Comparison of ENCODE assay signal across 8 cellular contexts in genomic region chr4:142397364-142397991, GRCh38.
A peak's percentile ranks its signal among the peaks of the same experiment; 100 is the strongest.
DNase-seq lines count a peak whose midpoint lies in the region; ATAC-seq, FAIRE-seq and TF ChIP-seq lines count a peak whose summit lies in the region.
"Not testable (repeated sequence)": the region's sequence is repeated elsewhere in the genome, so short reads cannot be mapped to it uniquely, and the experiment has no call there.

No MANE protein-coding gene starts in this region.

- not testable (repeated sequence) for H3K27me3 ChIP-seq in CD4-positive, CD25-positive, alpha-beta regulatory T cell (ENCODE audit: control insufficient read depth, insufficient read depth, low read length); HCT116 (ENCODE audit: insufficient read depth, low read length); mammary epithelial cell (ENCODE audit: insufficient read depth, low read length); keratinocyte (ENCODE audit: control insufficient read depth, extremely low read depth, insufficient read depth, low read length)

- peaks cover 48% of the 10 kb centered on the region for H3K36me3 Mint-ChIP-seq in CD4-positive, CD25-positive, alpha-beta regulatory T cell
- peaks cover 81% of the 10 kb centered on the region for H3K36me3 Mint-ChIP-seq in T-helper 2 cell treated with Interferon-gamma antibody and Interleukin-4, amounts not matched to agents 5 μg/mL and 100 μg/mL, for 36 hours (ENCODE audit: low read depth)
- peaks cover 73% of the 10 kb centered on the region for H3K36me3 Mint-ChIP-seq in activated CD4-positive, alpha-beta memory T cell treated with anti-CD3 and anti-CD28 coated beads, Interleukin-2, amount 10 ng/mL, durations not matched to agents 7 days and 5 days (ENCODE audit: low read depth)
- H3K36me3 Mint-ChIP-seq in activated T-helper 1 cell treated with anti-CD3 and anti-CD28 coated beads, Interleukin-12 subunit alpha, Interleukin-12 subunit beta, Interleukin-2, Interleukin-4 antibody, amounts not matched to agents 30 ng/mL and 10 ng/mL and 1 ng/mL, durations not matched to agents 14 hours and 24 hours and 36 hours (ENCODE audit: low read depth) = peaks cover 23% of the 10 kb centered on the region
- peaks cover 45% of the 10 kb centered on the region for H3K36me3 Mint-ChIP-seq in activated naive CD8-positive, alpha-beta T cell

- H4K20me1 ChIP-seq in HCT116 (ENCODE audit: insufficient read depth); mammary epithelial cell (ENCODE audit: insufficient read depth, low read length); keratinocyte (ENCODE audit: control insufficient read depth, extremely low read depth, insufficient read depth, low read length): not testable (repeated sequence)

- H3K9me3 ChIP-seq in CD4-positive, CD25-positive, alpha-beta regulatory T cell (ENCODE audit: control insufficient read depth in 2 of 2, low read length in 2 of 2); HCT116 (ENCODE audit: control insufficient read depth in 1 of 2, insufficient read depth in 1 of 2, low read depth in 1 of 2, low read length in 2 of 2); mammary epithelial cell (replicated peaks; ENCODE audit: insufficient read depth, low read length); keratinocyte (ENCODE audit: control insufficient read depth, low read depth, low read length): not testable (repeated sequence)

- not testable (repeated sequence) for BruUV-seq in HCT116 (replicated peaks; lab: Mats Ljungman, UMichigan); mammary epithelial cell (replicated peaks; lab: Mats Ljungman, UMichigan)

- not testable (repeated sequence) for TF ChIP-seq POLR2A in HCT116 (IDR thresholded peaks at IDR 0.05; ENCODE audit: borderline replicate concordance, extremely low read depth, insufficient read depth, insufficient read length)

- in situ Hi-C loops in mammary epithelial cell (cut with MboI; ENCODE audit: low sequenced_read_pairs in 2 of 2) = not testable (repeated sequence)

- H3K9me1 ChIP-seq in keratinocyte (ENCODE audit: control insufficient read depth, extremely low read depth, insufficient read depth, low read length) = not testable (repeated sequence)

- not testable (repeated sequence) for H3K9me3 Mint-ChIP-seq in CD4-positive, CD25-positive, alpha-beta regulatory T cell; T-helper 2 cell treated with Interferon-gamma antibody and Interleukin-4, amounts not matched to agents 5 μg/mL and 100 μg/mL, for 36 hours; activated CD4-positive, alpha-beta memory T cell treated with anti-CD3 and anti-CD28 coated beads, Interleukin-2, amount 10 ng/mL, durations not matched to agents 7 days and 5 days; activated T-helper 1 cell treated with anti-CD3 and anti-CD28 coated beads, Interleukin-12 subunit alpha, Interleukin-12 subunit beta, Interleukin-2, Interleukin-4 antibody, amounts not matched to agents 30 ng/mL and 10 ng/mL and 1 ng/mL, durations not matched to agents 14 hours and 24 hours and 36 hours; activated naive CD8-positive, alpha-beta T cell (ENCODE audit: low read depth)

- RAD21 ChIA-PET in HCT116 (lab: Charles Lee; ENCODE audit: low non-redundant PET in 1 of 2, low total read pairs in 2 of 2, uncharacterized antibody in 2 of 2, unreplicated experiment in 2 of 2) = not testable (repeated sequence)

- WGBS in mammary epithelial cell (ENCODE audit: low coverage, missing lambda C conversion rate) = 93% methylated on average over 16 of the region's 16 CpGs

- not testable (repeated sequence) for H3K36me3 ChIP-seq in CD4-positive, CD25-positive, alpha-beta regulatory T cell (ENCODE audit: control insufficient read depth, insufficient read depth, low read length); HCT116 (ENCODE audit: control insufficient read depth in 1 of 2, insufficient read depth in 2 of 2, low read length in 2 of 2)
- H3K36me3 ChIP-seq in mammary epithelial cell (ENCODE audit: insufficient read depth, low read length) = peaks cover 17% of the 10 kb centered on the region
- peaks cover 7 to 17% of the 10 kb centered on the region in 2 experiments for H3K36me3 ChIP-seq in keratinocyte (ENCODE audit: control insufficient read depth in 2 of 2, extremely low read depth in 1 of 2, insufficient read depth in 2 of 2, low read length in 2 of 2)

- peak overlapping the region; percentile 47 for H3K27ac ChIP-seq in CD4-positive, CD25-positive, alpha-beta regulatory T cell (ENCODE audit: insufficient read depth, low read length, poor library complexity, severe bottlenecking)
- H3K27ac ChIP-seq in HCT116 (ENCODE audit: low read depth, low read length) = peak overlapping the region; percentile 74; the same call in 1 of the 2 replicates
- H3K27ac ChIP-seq in mammary epithelial cell (ENCODE audit: insufficient read depth, low read depth, low read length); keratinocyte (ENCODE audit: control insufficient read depth, insufficient read depth, low read length): not testable (repeated sequence)

- POLR2A ChIA-PET in HCT116 (lab: Charles Lee) = interaction anchor here (1.4 kb wide), 1 partner anchor 9 kb away, joined by 4 read pairs; no protein-coding TSS in a partner anchor
- POLR2A ChIA-PET in activated CD4-positive, alpha-beta memory T cell treated with anti-CD3 and anti-CD28 coated beads, Interleukin-2, amount 10 ng/mL, durations not matched to agents 7 days and 5 days (lab: Charles Lee) = interaction anchor here (1.0 to 6.1 kb wide), 9 partner anchors 9 to 170 kb away, joined by 4 to 41 read pairs (median 6); no protein-coding TSS in a partner anchor

- H3K4me1 Mint-ChIP-seq in CD4-positive, CD25-positive, alpha-beta regulatory T cell = peaks cover 54 to 92% (median 75%) of the 10 kb centered on the region in 4 donors
- peaks cover 69% of the 10 kb centered on the region for H3K4me1 Mint-ChIP-seq in T-helper 2 cell treated with Interferon-gamma antibody and Interleukin-4, amounts not matched to agents 5 μg/mL and 100 μg/mL, for 36 hours (ENCODE audit: low read depth)
- peaks cover 76% of the 10 kb centered on the region for H3K4me1 Mint-ChIP-seq in activated CD4-positive, alpha-beta memory T cell treated with anti-CD3 and anti-CD28 coated beads, Interleukin-2, amount 10 ng/mL, durations not matched to agents 7 days and 5 days
- H3K4me1 Mint-ChIP-seq in activated T-helper 1 cell treated with anti-CD3 and anti-CD28 coated beads, Interleukin-12 subunit alpha, Interleukin-12 subunit beta, Interleukin-2, Interleukin-4 antibody, amounts not matched to agents 30 ng/mL and 10 ng/mL and 1 ng/mL, durations not matched to agents 14 hours and 24 hours and 36 hours (ENCODE audit: low read depth) = peaks cover 73% of the 10 kb centered on the region
- peaks cover 88% of the 10 kb centered on the region for H3K4me1 Mint-ChIP-seq in activated naive CD8-positive, alpha-beta T cell (ENCODE audit: low read depth)

- not testable (repeated sequence) for H2AFZ ChIP-seq in HCT116 (ENCODE audit: low read depth, low read length, poor library complexity, severe bottlenecking); mammary epithelial cell (ENCODE audit: low read depth, low read length); keratinocyte (ENCODE audit: control insufficient read depth, low read length)

- peak overlapping the region; percentile 2 to 79 (median 64) for H3K27ac Mint-ChIP-seq in CD4-positive, CD25-positive, alpha-beta regulatory T cell
- peak overlapping the region; percentile 64 for H3K27ac Mint-ChIP-seq in T-helper 2 cell treated with Interferon-gamma antibody and Interleukin-4, amounts not matched to agents 5 μg/mL and 100 μg/mL, for 36 hours
- H3K27ac Mint-ChIP-seq in activated CD4-positive, alpha-beta memory T cell treated with anti-CD3 and anti-CD28 coated beads, Interleukin-2, amount 10 ng/mL, durations not matched to agents 7 days and 5 days = peak overlapping the region; percentile 70
- peak overlapping the region; percentile 30 for H3K27ac Mint-ChIP-seq in activated T-helper 1 cell treated with anti-CD3 and anti-CD28 coated beads, Interleukin-12 subunit alpha, Interleukin-12 subunit beta, Interleukin-2, Interleukin-4 antibody, amounts not matched to agents 30 ng/mL and 10 ng/mL and 1 ng/mL, durations not matched to agents 14 hours and 24 hours and 36 hours
- peak overlapping the region; percentile 99 for H3K27ac Mint-ChIP-seq in activated naive CD8-positive, alpha-beta T cell

- H3K79me2 ChIP-seq in HCT116 (ENCODE audit: insufficient read depth, low read length) = peaks cover 15% of the 10 kb centered on the region
- peaks cover 98% of the 10 kb centered on the region for H3K79me2 ChIP-seq in mammary epithelial cell (ENCODE audit: insufficient read depth, low read length)
- H3K79me2 ChIP-seq in keratinocyte (ENCODE audit: control insufficient read depth, insufficient read depth, low read length) = peaks cover 96% of the 10 kb centered on the region

- H3K9ac ChIP-seq in HCT116 (ENCODE audit: low read length); mammary epithelial cell (ENCODE audit: insufficient read depth, low read length); keratinocyte (ENCODE audit: control insufficient read depth, extremely low read depth, insufficient read depth, low read length): not testable (repeated sequence)

- not testable (repeated sequence) for TF ChIP-seq CTCF in HCT116 (IDR thresholded peaks at IDR 0.05 in 2 of 3, conservative IDR thresholded peaks at IDR 0.05 in 1 of 3; ENCODE audit: borderline replicate concordance in 1 of 3, insufficient read depth in 1 of 3, low read depth in 2 of 3, low read length in 2 of 3); mammary epithelial cell (conservative IDR thresholded peaks at IDR 0.05 in 1 of 2, IDR thresholded peaks at IDR 0.05 in 1 of 2; ENCODE audit: extremely low read depth in 1 of 2, insufficient read depth in 1 of 2, low read depth in 1 of 2, low read length in 2 of 2); keratinocyte (optimal IDR thresholded peaks at IDR 0.05 in 1 of 3, IDR thresholded peaks at IDR 0.05 in 1 of 3, conservative IDR thresholded peaks at IDR 0.05 in 1 of 3; ENCODE audit: extremely low read depth in 1 of 3, insufficient read depth in 2 of 3, low read length in 3 of 3)

- peak overlapping the region; percentile 48 to 81 (median 62) for H3K4me3 Mint-ChIP-seq in CD4-positive, CD25-positive, alpha-beta regulatory T cell
- peak overlapping the region; percentile 60 for H3K4me3 Mint-ChIP-seq in T-helper 2 cell treated with Interferon-gamma antibody and Interleukin-4, amounts not matched to agents 5 μg/mL and 100 μg/mL, for 36 hours
- peak overlapping the region; percentile 69 for H3K4me3 Mint-ChIP-seq in activated CD4-positive, alpha-beta memory T cell treated with anti-CD3 and anti-CD28 coated beads, Interleukin-2, amount 10 ng/mL, durations not matched to agents 7 days and 5 days
- peak overlapping the region; percentile 30 for H3K4me3 Mint-ChIP-seq in activated T-helper 1 cell treated with anti-CD3 and anti-CD28 coated beads, Interleukin-12 subunit alpha, Interleukin-12 subunit beta, Interleukin-2, Interleukin-4 antibody, amounts not matched to agents 30 ng/mL and 10 ng/mL and 1 ng/mL, durations not matched to agents 14 hours and 24 hours and 36 hours
- H3K4me3 Mint-ChIP-seq in activated naive CD8-positive, alpha-beta T cell = peak overlapping the region; percentile 87

- H3K9me2 ChIP-seq in HCT116 (ENCODE audit: insufficient read depth) = not testable (repeated sequence)

- H3K4me1 ChIP-seq in CD4-positive, CD25-positive, alpha-beta regulatory T cell (ENCODE audit: control insufficient read depth, insufficient read depth, low read length, poor library complexity, severe bottlenecking) = peaks cover 55% of the 10 kb centered on the region
- H3K4me1 ChIP-seq in HCT116 (ENCODE audit: control insufficient read depth in 1 of 2, insufficient read depth in 2 of 2, low read length in 2 of 2) (peaks cover 47 to 49% of the 10 kb centered on the region in 2 experiments), mammary epithelial cell (ENCODE audit: insufficient read depth, low read length) (peaks cover 21% of the 10 kb centered on the region), keratinocyte (ENCODE audit: control insufficient read depth, extremely low read depth, insufficient read depth, low read length) (peaks cover 39% of the 10 kb centered on the region)

- peak overlapping the region; percentile 66 for H3K4me3 ChIP-seq in CD4-positive, CD25-positive, alpha-beta regulatory T cell (ENCODE audit: low read depth, low read length)
- H3K4me3 ChIP-seq in HCT116 (replicated peaks in 1 of 2; ENCODE audit: low read depth in 1 of 2, low read length in 2 of 2); mammary epithelial cell (replicated peaks in 1 of 3; ENCODE audit: insufficient read depth in 1 of 3, low read depth in 2 of 3, low read length in 3 of 3); keratinocyte (ENCODE audit: control insufficient read depth in 2 of 3, extremely low read depth in 1 of 3, insufficient read depth in 2 of 3, low read depth in 1 of 3, low read length in 3 of 3): not testable (repeated sequence)

- not testable (repeated sequence) for TF ChIP-seq RAD21 in HCT116 (IDR thresholded peaks at IDR 0.05; ENCODE audit: low read depth)

- DNase-seq in CD4-positive, CD25-positive, alpha-beta regulatory T cell; HCT116 (ENCODE audit: low read depth, low spot score); T-helper 2 cell treated with Interferon-gamma antibody and Interleukin-4, amounts not matched to agents 5 μg/mL and 100 μg/mL, for 36 hours (ENCODE audit: low spot score); activated CD4-positive, alpha-beta memory T cell treated with anti-CD3 and anti-CD28 coated beads, Interleukin-2, amount 10 ng/mL, durations not matched to agents 7 days and 5 days; activated T-helper 1 cell treated with anti-CD3 and anti-CD28 coated beads, Interleukin-12 subunit alpha, Interleukin-12 subunit beta, Interleukin-2, Interleukin-4 antibody, amounts not matched to agents 30 ng/mL and 10 ng/mL and 1 ng/mL, durations not matched to agents 14 hours and 24 hours and 36 hours (ENCODE audit: low spot score); mammary epithelial cell; keratinocyte (ENCODE audit: low read depth, low spot score): not testable (repeated sequence)

- ATAC-seq in CD4-positive, CD25-positive, alpha-beta regulatory T cell (ENCODE audit: low read depth in 2 of 2) = not testable (repeated sequence)
- ATAC-seq in HCT116 = peak; percentile 73

- not testable (repeated sequence) for H3K27me3 Mint-ChIP-seq in CD4-positive, CD25-positive, alpha-beta regulatory T cell; T-helper 2 cell treated with Interferon-gamma antibody and Interleukin-4, amounts not matched to agents 5 μg/mL and 100 μg/mL, for 36 hours (ENCODE audit: low read depth); activated CD4-positive, alpha-beta memory T cell treated with anti-CD3 and anti-CD28 coated beads, Interleukin-2, amount 10 ng/mL, durations not matched to agents 7 days and 5 days; activated T-helper 1 cell treated with anti-CD3 and anti-CD28 coated beads, Interleukin-12 subunit alpha, Interleukin-12 subunit beta, Interleukin-2, Interleukin-4 antibody, amounts not matched to agents 30 ng/mL and 10 ng/mL and 1 ng/mL, durations not matched to agents 14 hours and 24 hours and 36 hours (ENCODE audit: insufficient read depth); activated naive CD8-positive, alpha-beta T cell

- H3K4me2 ChIP-seq in HCT116 (ENCODE audit: low read length) = peak overlapping the region; percentile 50
- peak overlapping the region; percentile 68 for H3K4me2 ChIP-seq in mammary epithelial cell (ENCODE audit: insufficient read depth, low read depth, low read length)
- peak overlapping the region; percentile 49 for H3K4me2 ChIP-seq in keratinocyte (ENCODE audit: control insufficient read depth, extremely low read depth, insufficient read depth, low read depth, low read length)

- not testable (repeated sequence) for FAIRE-seq in keratinocyte (lab: Jason Lieb, UNC)

- intact Hi-C loops in HCT116 (cut with micrococcal nuclease); mammary epithelial cell (cut with micrococcal nuclease): not testable (repeated sequence)
- intact Hi-C loops in activated T-helper 1 cell treated with anti-CD3 and anti-CD28 coated beads, Interleukin-12 subunit alpha, Interleukin-12 subunit beta, Interleukin-2, Interleukin-4 antibody, amounts not matched to agents 30 ng/mL and 10 ng/mL and 1 ng/mL, durations not matched to agents 14 hours and 24 hours and 36 hours (cut with micrococcal nuclease) = loop anchor here (2.0 to 5.0 kb wide), 2 partner anchors 315 to 625 kb away; no protein-coding TSS in a partner anchor

- CTCF ChIA-PET in HCT116 (lab: Charles Lee); mammary epithelial cell (lab: Charles Lee; ENCODE audit: low non-redundant PET): not testable (repeated sequence)
- CTCF ChIA-PET in activated CD4-positive, alpha-beta memory T cell treated with anti-CD3 and anti-CD28 coated beads, Interleukin-2, amount 10 ng/mL, durations not matched to agents 7 days and 5 days (lab: Charles Lee) = interaction anchor here (0.7 to 3.4 kb wide), 3 partner anchors 10 to 170 kb away, joined by 3 to 15 read pairs (median 3); no protein-coding TSS in a partner anchor

- dilution Hi-C loops in mammary epithelial cell (cut with HindIII; ENCODE audit: low sequenced_read_pairs) = not testable (repeated sequence)
- dilution Hi-C loops in keratinocyte (cut with MboI; ENCODE audit: extremely low pct_ligation_motif_present, low sequenced_read_pairs) = loop anchor here (25.0 kb wide), 1 partner anchor 165 kb away; no protein-coding TSS in a partner anchor

Comparison
In these comparisons a context has a peak if more than half of its experiments do, and no peak if none do; other contexts are left out.
1. H3K27ac Mint-ChIP-seq: peak in every context shown above with its lines; median percentile 99 in activated naive CD8-positive, alpha-beta T cell; 70 in activated CD4-positive, alpha-beta memory T cell treated with anti-CD3 and anti-CD28 coated beads, Interleukin-2, amount 10 ng/mL, durations not matched to agents 7 days and 5 days; 64 in CD4-positive, CD25-positive, alpha-beta regulatory T cell; 64 in T-helper 2 cell treated with Interferon-gamma antibody and Interleukin-4, amounts not matched to agents 5 μg/mL and 100 μg/mL, for 36 hours; 30 in activated T-helper 1 cell treated with anti-CD3 and anti-CD28 coated beads, Interleukin-12 subunit alpha, Interleukin-12 subunit beta, Interleukin-2, Interleukin-4 antibody, amounts not matched to agents 30 ng/mL and 10 ng/mL and 1 ng/mL, durations not matched to agents 14 hours and 24 hours and 36 hours.
2. H3K4me3 Mint-ChIP-seq: peak in every context shown above with its lines; median percentile 87 in activated naive CD8-positive, alpha-beta T cell; 69 in activated CD4-positive, alpha-beta memory T cell treated with anti-CD3 and anti-CD28 coated beads, Interleukin-2, amount 10 ng/mL, durations not matched to agents 7 days and 5 days; 62 in CD4-positive, CD25-positive, alpha-beta regulatory T cell; 60 in T-helper 2 cell treated with Interferon-gamma antibody and Interleukin-4, amounts not matched to agents 5 μg/mL and 100 μg/mL, for 36 hours; 30 in activated T-helper 1 cell treated with anti-CD3 and anti-CD28 coated beads, Interleukin-12 subunit alpha, Interleukin-12 subunit beta, Interleukin-2, Interleukin-4 antibody, amounts not matched to agents 30 ng/mL and 10 ng/mL and 1 ng/mL, durations not matched to agents 14 hours and 24 hours and 36 hours.